In the genomic region with DNA sequence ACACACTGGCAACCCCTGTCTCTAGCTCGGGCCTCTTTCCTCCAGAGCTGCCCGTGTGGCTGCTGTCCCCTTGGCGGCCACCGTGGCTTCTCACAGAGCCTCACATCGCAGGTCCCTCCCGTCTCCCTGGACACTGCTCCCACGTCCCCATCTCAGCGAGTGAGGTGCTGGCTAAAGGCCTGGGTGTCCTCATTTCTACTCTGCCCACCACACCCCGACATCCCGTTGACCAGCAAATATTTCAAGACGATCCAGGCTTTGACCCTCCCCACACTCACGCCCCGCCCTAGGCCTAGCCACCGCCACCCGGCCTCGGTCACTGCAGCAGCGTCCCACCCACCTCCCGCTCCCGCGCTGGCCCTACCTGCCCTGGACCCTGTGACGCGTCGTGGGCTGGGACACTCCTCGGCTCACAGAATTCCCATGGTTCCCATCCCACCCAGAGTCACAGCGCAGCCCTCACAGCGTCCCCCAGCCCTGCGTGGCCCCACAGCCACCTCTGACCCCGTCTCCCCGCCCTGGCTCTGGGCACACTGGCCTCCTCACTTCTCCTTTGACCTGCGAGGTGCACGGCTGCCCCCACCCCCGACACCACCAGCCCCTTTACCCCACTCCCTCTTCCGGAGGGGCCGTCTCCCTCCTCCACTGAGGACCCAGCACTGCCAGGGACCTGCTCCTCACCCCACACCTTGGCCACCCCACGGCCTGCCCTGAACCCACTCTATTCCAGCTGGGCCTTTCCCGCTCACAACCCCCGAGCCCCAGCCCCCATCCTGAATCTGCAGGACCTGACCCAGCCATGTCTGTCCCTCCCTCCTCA, we compare ENCODE assay signal across 2 cellular contexts.
TF ChIP-seq lines count a peak whose summit lies in the region.

No MANE protein-coding gene starts in this region.

TF ChIP-seq in SK-N-SH, 30 proteins besides CTCF, POLR2A, EP300 and RAD21 (continued from another document):
- TF ChIP-seq, protein P1, sequence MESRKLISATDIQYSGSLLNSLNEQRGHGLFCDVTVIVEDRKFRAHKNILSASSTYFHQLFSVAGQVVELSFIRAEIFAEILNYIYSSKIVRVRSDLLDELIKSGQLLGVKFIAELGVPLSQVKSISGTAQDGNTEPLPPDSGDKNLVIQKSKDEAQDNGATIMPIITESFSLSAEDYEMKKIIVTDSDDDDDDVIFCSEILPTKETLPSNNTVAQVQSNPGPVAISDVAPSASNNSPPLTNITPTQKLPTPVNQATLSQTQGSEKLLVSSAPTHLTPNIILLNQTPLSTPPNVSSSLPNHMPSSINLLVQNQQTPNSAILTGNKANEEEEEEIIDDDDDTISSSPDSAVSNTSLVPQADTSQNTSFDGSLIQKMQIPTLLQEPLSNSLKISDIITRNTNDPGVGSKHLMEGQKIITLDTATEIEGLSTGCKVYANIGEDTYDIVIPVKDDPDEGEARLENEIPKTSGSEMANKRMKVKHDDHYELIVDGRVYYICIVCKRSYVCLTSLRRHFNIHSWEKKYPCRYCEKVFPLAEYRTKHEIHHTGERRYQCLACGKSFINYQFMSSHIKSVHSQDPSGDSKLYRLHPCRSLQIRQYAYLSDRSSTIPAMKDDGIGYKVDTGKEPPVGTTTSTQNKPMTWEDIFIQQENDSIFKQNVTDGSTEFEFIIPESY (IDR thresholded peaks at IDR 0.05; ENCODE audit: borderline replicate concordance, low read depth): no peak
- TF ChIP-seq JUND (IDR thresholded peaks at IDR 0.05) (no peak), CHD2 (IDR thresholded peaks at IDR 0.05; ENCODE audit: low read length, partially characterized antibody) (no peak), RFX5 (IDR thresholded peaks at IDR 0.05; ENCODE audit: low read length) (no peak), RXRA (IDR thresholded peaks at IDR 0.05; ENCODE audit: borderline replicate concordance, low read depth) (no peak), YY1 (IDR thresholded peaks at IDR 0.05; ENCODE audit: low read depth) (no peak), FOSL2 (IDR thresholded peaks at IDR 0.05; ENCODE audit: borderline replicate concordance, low read depth) (no peak), MEF2A (IDR thresholded peaks at IDR 0.05; ENCODE audit: borderline replicate concordance, low read depth) (no peak), ELF1 (IDR thresholded peaks at IDR 0.05) (no peak), MXI1 (IDR thresholded peaks at IDR 0.05; ENCODE audit: low read depth, low read length) (no peak), GATA2 (CRISPR knock-in tag; IDR thresholded peaks at IDR 0.05) (no peak), TCF12 (IDR thresholded peaks at IDR 0.05) (no peak), FOXM1 (IDR thresholded peaks at IDR 0.05; ENCODE audit: low read depth) (no peak)
- TF ChIP-seq, protein P2, sequence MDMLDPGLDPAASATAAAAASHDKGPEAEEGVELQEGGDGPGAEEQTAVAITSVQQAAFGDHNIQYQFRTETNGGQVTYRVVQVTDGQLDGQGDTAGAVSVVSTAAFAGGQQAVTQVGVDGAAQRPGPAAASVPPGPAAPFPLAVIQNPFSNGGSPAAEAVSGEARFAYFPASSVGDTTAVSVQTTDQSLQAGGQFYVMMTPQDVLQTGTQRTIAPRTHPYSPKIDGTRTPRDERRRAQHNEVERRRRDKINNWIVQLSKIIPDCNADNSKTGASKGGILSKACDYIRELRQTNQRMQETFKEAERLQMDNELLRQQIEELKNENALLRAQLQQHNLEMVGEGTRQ (IDR thresholded peaks at IDR 0.05; ENCODE audit: borderline replicate concordance, low read depth, low read length): no peak
- TF ChIP-seq, protein P3, sequence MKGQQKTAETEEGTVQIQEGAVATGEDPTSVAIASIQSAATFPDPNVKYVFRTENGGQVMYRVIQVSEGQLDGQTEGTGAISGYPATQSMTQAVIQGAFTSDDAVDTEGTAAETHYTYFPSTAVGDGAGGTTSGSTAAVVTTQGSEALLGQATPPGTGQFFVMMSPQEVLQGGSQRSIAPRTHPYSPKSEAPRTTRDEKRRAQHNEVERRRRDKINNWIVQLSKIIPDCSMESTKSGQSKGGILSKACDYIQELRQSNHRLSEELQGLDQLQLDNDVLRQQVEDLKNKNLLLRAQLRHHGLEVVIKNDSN (IDR thresholded peaks at IDR 0.05; ENCODE audit: borderline replicate concordance, low read depth): no peak
- TF ChIP-seq, protein P4, sequence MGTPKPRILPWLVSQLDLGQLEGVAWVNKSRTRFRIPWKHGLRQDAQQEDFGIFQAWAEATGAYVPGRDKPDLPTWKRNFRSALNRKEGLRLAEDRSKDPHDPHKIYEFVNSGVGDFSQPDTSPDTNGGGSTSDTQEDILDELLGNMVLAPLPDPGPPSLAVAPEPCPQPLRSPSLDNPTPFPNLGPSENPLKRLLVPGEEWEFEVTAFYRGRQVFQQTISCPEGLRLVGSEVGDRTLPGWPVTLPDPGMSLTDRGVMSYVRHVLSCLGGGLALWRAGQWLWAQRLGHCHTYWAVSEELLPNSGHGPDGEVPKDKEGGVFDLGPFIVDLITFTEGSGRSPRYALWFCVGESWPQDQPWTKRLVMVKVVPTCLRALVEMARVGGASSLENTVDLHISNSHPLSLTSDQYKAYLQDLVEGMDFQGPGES (IDR thresholded peaks at IDR 0.05; ENCODE audit: low read depth, low read length): no peak

TF ChIP-seq in SK-N-SH treated with all-trans-retinoic acid at 6 μM for 48 hours, 23 proteins besides CTCF, POLR2A, EP300 and RAD21 (continued from another document):
- TF ChIP-seq, protein P5, sequence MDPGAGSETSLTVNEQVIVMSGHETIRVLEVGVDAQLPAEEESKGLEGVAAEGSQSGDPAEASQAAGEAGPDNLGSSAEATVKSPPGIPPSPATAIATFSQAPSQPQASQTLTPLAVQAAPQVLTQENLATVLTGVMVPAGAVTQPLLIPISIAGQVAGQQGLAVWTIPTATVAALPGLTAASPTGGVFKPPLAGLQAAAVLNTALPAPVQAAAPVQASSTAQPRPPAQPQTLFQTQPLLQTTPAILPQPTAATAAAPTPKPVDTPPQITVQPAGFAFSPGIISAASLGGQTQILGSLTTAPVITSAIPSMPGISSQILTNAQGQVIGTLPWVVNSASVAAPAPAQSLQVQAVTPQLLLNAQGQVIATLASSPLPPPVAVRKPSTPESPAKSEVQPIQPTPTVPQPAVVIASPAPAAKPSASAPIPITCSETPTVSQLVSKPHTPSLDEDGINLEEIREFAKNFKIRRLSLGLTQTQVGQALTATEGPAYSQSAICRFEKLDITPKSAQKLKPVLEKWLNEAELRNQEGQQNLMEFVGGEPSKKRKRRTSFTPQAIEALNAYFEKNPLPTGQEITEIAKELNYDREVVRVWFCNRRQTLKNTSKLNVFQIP (CRISPR knock-in tag; IDR thresholded peaks at IDR 0.05; ENCODE audit: borderline replicate concordance, low read depth): no peak
- TF ChIP-seq SNAI2 (CRISPR knock-in tag; IDR thresholded peaks at IDR 0.05): no peak
- no peak for TF ChIP-seq TCF4 (CRISPR knock-in tag; IDR thresholded peaks at IDR 0.05; ENCODE audit: borderline replicate concordance)
